1 cellular context compared by ENCODE assay signal in the genomic region with DNA sequence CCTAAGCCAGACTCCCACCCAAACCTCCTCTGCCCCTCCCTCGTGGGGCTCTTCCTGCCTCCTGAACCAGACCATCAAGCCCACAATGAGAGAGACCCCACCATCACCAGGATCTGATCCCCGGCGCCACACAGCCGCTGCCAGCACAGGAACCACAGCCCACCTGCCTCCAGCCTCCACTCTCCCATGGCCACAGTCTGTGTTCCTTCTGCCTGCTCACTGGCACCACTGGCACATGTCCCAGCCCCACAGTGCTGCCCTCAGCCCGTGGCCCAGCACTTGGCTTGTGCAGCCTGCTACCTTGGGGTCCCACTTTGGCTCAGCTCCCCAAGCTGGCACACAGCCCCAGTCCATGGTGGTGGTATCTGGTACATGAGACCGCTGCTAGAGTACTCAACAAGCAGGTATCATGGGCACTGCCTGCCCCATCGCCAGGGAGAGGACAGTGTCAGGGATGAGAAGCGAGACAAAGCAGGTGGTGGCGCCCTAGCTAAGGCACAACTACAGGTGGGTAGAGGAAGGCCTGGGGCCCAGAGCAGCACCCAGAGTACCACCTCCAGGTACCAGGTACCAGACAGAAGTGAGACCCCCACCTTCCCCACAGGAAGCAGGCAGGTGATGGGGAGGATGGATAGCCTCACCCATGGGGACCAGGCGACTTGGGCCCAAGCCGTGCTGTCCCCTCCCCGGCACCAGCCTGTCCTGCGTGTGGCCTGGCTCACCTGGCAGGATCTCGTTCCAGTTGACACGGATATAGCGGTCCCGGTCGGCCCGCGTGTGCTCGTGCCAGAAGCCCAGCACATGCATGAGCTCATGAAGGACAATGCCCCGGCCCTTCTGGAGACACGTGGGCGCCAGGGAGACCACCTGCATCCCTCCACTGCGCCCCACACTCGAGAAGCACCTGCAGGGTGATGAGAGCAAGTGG.
TF ChIP-seq lines count a peak whose summit lies in the region.

No MANE protein-coding gene starts in this region.

TF ChIP-seq in GM12878, 131 proteins besides CTCF, POLR2A, EP300 and RAD21:
- no peak for TF ChIP-seq ZBTB4 (CRISPR knock-in tag; IDR thresholded peaks at IDR 0.05)
- TF ChIP-seq, protein P1, sequence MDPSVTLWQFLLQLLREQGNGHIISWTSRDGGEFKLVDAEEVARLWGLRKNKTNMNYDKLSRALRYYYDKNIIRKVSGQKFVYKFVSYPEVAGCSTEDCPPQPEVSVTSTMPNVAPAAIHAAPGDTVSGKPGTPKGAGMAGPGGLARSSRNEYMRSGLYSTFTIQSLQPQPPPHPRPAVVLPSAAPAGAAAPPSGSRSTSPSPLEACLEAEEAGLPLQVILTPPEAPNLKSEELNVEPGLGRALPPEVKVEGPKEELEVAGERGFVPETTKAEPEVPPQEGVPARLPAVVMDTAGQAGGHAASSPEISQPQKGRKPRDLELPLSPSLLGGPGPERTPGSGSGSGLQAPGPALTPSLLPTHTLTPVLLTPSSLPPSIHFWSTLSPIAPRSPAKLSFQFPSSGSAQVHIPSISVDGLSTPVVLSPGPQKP (IDR thresholded peaks at IDR 0.05; ENCODE audit: low read depth, low read length) = no peak
- no peak for TF ChIP-seq GABPA (IDR thresholded peaks at IDR 0.05; ENCODE audit: low read depth)
- TF ChIP-seq SRF (IDR thresholded peaks at IDR 0.05; ENCODE audit: low read depth in 2 of 2, low read length in 2 of 2) = no peak
- no peak for TF ChIP-seq ASH2L (IDR thresholded peaks at IDR 0.05; ENCODE audit: borderline replicate concordance, low read depth)
- no peak for TF ChIP-seq DPF2 (IDR thresholded peaks at IDR 0.05)
- TF ChIP-seq LARP7 (IDR thresholded peaks at IDR 0.05) = no peak
- no peak for TF ChIP-seq BACH1 (IDR thresholded peaks at IDR 0.05; ENCODE audit: borderline replicate concordance)
- TF ChIP-seq, protein P2, sequence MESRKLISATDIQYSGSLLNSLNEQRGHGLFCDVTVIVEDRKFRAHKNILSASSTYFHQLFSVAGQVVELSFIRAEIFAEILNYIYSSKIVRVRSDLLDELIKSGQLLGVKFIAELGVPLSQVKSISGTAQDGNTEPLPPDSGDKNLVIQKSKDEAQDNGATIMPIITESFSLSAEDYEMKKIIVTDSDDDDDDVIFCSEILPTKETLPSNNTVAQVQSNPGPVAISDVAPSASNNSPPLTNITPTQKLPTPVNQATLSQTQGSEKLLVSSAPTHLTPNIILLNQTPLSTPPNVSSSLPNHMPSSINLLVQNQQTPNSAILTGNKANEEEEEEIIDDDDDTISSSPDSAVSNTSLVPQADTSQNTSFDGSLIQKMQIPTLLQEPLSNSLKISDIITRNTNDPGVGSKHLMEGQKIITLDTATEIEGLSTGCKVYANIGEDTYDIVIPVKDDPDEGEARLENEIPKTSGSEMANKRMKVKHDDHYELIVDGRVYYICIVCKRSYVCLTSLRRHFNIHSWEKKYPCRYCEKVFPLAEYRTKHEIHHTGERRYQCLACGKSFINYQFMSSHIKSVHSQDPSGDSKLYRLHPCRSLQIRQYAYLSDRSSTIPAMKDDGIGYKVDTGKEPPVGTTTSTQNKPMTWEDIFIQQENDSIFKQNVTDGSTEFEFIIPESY (IDR thresholded peaks at IDR 0.05) = no peak
- no peak for TF ChIP-seq CREB1 (IDR thresholded peaks at IDR 0.05; ENCODE audit: low read depth)
- TF ChIP-seq IRF4 (IDR thresholded peaks at IDR 0.05; ENCODE audit: low read depth, low read length) = no peak
- no peak for TF ChIP-seq BMI1 (IDR thresholded peaks at IDR 0.05; ENCODE audit: borderline replicate concordance)
